ENCODE assay signal across 11 cellular contexts in the genomic region with DNA sequence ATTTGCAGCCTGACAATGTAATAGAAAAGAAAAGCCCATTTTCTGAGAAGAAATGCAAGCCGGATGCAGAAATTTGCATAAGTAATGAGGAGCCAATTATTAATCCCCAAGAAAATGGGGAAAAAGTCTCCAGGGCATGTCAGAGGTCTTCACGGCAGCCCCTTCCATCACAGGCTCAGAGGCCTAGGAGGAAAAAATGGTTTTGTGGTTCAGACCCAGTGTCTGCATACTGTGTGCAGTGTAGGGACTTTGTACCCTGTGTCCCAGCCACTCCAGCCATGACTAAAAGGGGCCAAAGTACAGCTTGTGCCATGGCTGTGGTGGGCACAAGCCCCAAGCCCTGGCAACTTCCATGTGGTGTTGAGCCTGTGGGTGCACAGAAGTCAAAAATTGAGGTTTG.
"Had no signal": no experiment of that assay in that cellular context is flagged by ENCODE, and none has a peak within 500 bp of the region (broad histone marks: within the 10 kb centered on the region; RNA-seq: fewer than 3 reads in every experiment).

No MANE protein-coding gene starts in this region.

- H3K36me3 ChIP-seq: HAP-1 had no signal

- H3K27ac ChIP-seq: GM23248 had no signal

- ATAC-seq: GM23338, HCT116 had no signal

- DNase-seq: GM23248, GOT3, H7, H9, HCEC 1CT, HFFc6 had no signal

- FAIRE-seq: H1, H54 had no signal

- H3K4me1 ChIP-seq: HAP-1 had no signal

- H3K4me3 ChIP-seq: GM23248, GM23338, HAP-1 had no signal

- H3K4me2 ChIP-seq: GM23338 had no signal

- H3K9ac ChIP-seq: GM23248 had no signal

- H2AFZ ChIP-seq: GM23248, GM23338 had no signal
